In the genomic region with DNA sequence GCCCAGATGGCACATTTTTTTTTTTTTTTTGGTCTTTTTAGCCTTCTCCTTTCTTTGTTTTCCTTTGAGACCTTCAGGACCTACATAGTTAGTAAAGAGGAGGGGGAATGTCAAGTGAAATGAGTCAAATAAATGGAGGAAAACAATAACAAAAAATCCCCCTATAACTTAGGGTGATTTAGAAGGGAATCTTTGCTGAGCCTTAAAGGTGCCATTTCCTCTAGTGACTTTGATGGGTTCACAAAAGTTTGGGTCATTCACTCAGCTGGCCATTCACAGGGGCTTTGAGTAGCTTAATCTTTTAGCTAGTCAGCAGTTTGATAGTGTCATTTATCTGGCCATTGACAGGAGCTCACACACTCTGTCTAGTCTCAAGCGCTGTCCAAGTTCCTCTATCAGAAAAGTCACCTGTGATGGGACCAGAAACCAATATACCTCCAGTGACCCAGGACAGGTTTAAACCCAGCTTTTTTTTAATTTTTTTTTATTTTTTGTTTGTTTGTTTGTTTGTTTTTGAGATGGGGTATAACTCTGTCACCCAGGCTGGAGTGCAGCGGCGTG, we compare ENCODE assay signal across 13 cellular contexts.
A peak's percentile ranks its signal among the peaks of the same experiment; 100 is the strongest.
DNase-seq lines count a peak whose midpoint lies in the region; ATAC-seq lines count a peak whose summit lies in the region.
"Had no signal": no experiment of that assay in that cellular context is flagged by ENCODE, and none has a peak within 500 bp of the region (broad histone marks: within the 10 kb centered on the region; RNA-seq: fewer than 3 reads in every experiment).

No MANE protein-coding gene starts in this region.

- H3K9me3 Mint-ChIP-seq in stimulated activated naive CD8-positive, alpha-beta T cell treated with anti-CD3 and anti-CD28 coated beads, Interleukin-15, Interleukin-2, amounts not matched to agents 100 ng/mL and 50 ng/mL, for 24 hours = no peaks in the 10 kb centered on the region
- H3K9me3 Mint-ChIP-seq in dendritic cell treated with granulocyte-macrophage colony-stimulating factor and Interleukin-4, amounts not matched to agents 40 ng/mL and 50 ng/mL, for 4 days = peaks cover 8% of the 10 kb centered on the region
- H3K9me3 Mint-ChIP-seq in activated T-helper 2 cell treated with anti-CD3 and anti-CD28 coated beads, Interferon-gamma antibody, Interleukin-2, Interleukin-4, amounts not matched to agents 10 μg/mL and 5 μg/mL and 100 μg/mL, durations not matched to agents 14 hours and 24 hours and 36 hours = peaks cover 13% of the 10 kb centered on the region

- H3K4me1 Mint-ChIP-seq in stimulated activated naive CD8-positive, alpha-beta T cell treated with anti-CD3 and anti-CD28 coated beads, Interleukin-15, Interleukin-2, amounts not matched to agents 100 ng/mL and 50 ng/mL, for 24 hours (ENCODE audit: low read depth) = peaks cover 48% of the 10 kb centered on the region
- H3K4me1 Mint-ChIP-seq in dendritic cell treated with granulocyte-macrophage colony-stimulating factor and Interleukin-4, amounts not matched to agents 40 ng/mL and 50 ng/mL, for 4 days (ENCODE audit: low read depth) = peaks cover 61% of the 10 kb centered on the region
- peaks cover 71% of the 10 kb centered on the region for H3K4me1 Mint-ChIP-seq in activated T-helper 2 cell treated with anti-CD3 and anti-CD28 coated beads, Interferon-gamma antibody, Interleukin-2, Interleukin-4, amounts not matched to agents 10 μg/mL and 5 μg/mL and 100 μg/mL, durations not matched to agents 14 hours and 24 hours and 36 hours (ENCODE audit: low read depth)

- intact Hi-C loops in dendritic cell treated with granulocyte-macrophage colony-stimulating factor and Interleukin-4, amounts not matched to agents 40 ng/mL and 50 ng/mL, for 4 days (cut with micrococcal nuclease) = no loop called here
- intact Hi-C loops in activated T-helper 2 cell treated with anti-CD3 and anti-CD28 coated beads, Interferon-gamma antibody, Interleukin-2, Interleukin-4, amounts not matched to agents 10 μg/mL and 5 μg/mL and 100 μg/mL, durations not matched to agents 14 hours and 24 hours and 36 hours (cut with micrococcal nuclease) = loop anchor here (1.0 to 5.0 kb wide), 8 partner anchors 15 to 378 kb away; no protein-coding TSS in a partner anchor

- H3K27ac Mint-ChIP-seq in stimulated activated naive CD8-positive, alpha-beta T cell treated with anti-CD3 and anti-CD28 coated beads, Interleukin-15, Interleukin-2, amounts not matched to agents 100 ng/mL and 50 ng/mL, for 24 hours = peak overlapping the region; percentile 53
- H3K27ac Mint-ChIP-seq in dendritic cell treated with granulocyte-macrophage colony-stimulating factor and Interleukin-4, amounts not matched to agents 40 ng/mL and 50 ng/mL, for 4 days = peak overlapping the region; percentile 81
- no peak overlapping the region for H3K27ac Mint-ChIP-seq in activated T-helper 2 cell treated with anti-CD3 and anti-CD28 coated beads, Interferon-gamma antibody, Interleukin-2, Interleukin-4, amounts not matched to agents 10 μg/mL and 5 μg/mL and 100 μg/mL, durations not matched to agents 14 hours and 24 hours and 36 hours
- H3K27ac Mint-ChIP-seq: naive B cell had no signal

- H3K27me3 Mint-ChIP-seq in stimulated activated naive CD8-positive, alpha-beta T cell treated with anti-CD3 and anti-CD28 coated beads, Interleukin-15, Interleukin-2, amounts not matched to agents 100 ng/mL and 50 ng/mL, for 24 hours = peaks cover 12% of the 10 kb centered on the region
- no peaks in the 10 kb centered on the region for H3K27me3 Mint-ChIP-seq in dendritic cell treated with granulocyte-macrophage colony-stimulating factor and Interleukin-4, amounts not matched to agents 40 ng/mL and 50 ng/mL, for 4 days
- H3K27me3 Mint-ChIP-seq in activated T-helper 2 cell treated with anti-CD3 and anti-CD28 coated beads, Interferon-gamma antibody, Interleukin-2, Interleukin-4, amounts not matched to agents 10 μg/mL and 5 μg/mL and 100 μg/mL, durations not matched to agents 14 hours and 24 hours and 36 hours (ENCODE audit: low read depth) = no peaks in the 10 kb centered on the region

- no peak for DNase-seq in stimulated activated naive CD8-positive, alpha-beta T cell treated with anti-CD3 and anti-CD28 coated beads, Interleukin-15, Interleukin-2, amounts not matched to agents 100 U/mL and 50 U/mL, for 24 hours
- peak; percentile 25 for DNase-seq in RPMI8226
- no peak for DNase-seq in activated T-helper 2 cell treated with anti-CD3 and anti-CD28 coated beads, Interferon-gamma antibody, Interleukin-2, Interleukin-4, amounts not matched to agents 10 μg/mL and 5 μg/mL and 100 μg/mL, durations not matched to agents 14 hours and 24 hours and 36 hours (ENCODE audit: low spot score)
- DNase-seq in NCI-H524 treated with DMSO at 0.1 percent for 48 hours (lab: John Stamatoyannopoulos, UW) = no peak
- DNase-seq: BE2C, naive B cell, NCI-H1417 treated with DMSO at 0.1 percent for 48 hours, NCI-H510A, T-helper 9 cell had no signal

- no peaks in the 10 kb centered on the region for H3K36me3 Mint-ChIP-seq in stimulated activated naive CD8-positive, alpha-beta T cell treated with anti-CD3 and anti-CD28 coated beads, Interleukin-15, Interleukin-2, amounts not matched to agents 100 ng/mL and 50 ng/mL, for 24 hours (ENCODE audit: low read depth)
- H3K36me3 Mint-ChIP-seq in dendritic cell treated with granulocyte-macrophage colony-stimulating factor and Interleukin-4, amounts not matched to agents 40 ng/mL and 50 ng/mL, for 4 days (ENCODE audit: low read depth) = no peaks in the 10 kb centered on the region
- H3K36me3 Mint-ChIP-seq in activated T-helper 2 cell treated with anti-CD3 and anti-CD28 coated beads, Interferon-gamma antibody, Interleukin-2, Interleukin-4, amounts not matched to agents 10 μg/mL and 5 μg/mL and 100 μg/mL, durations not matched to agents 14 hours and 24 hours and 36 hours (ENCODE audit: low read depth) = peaks cover 16% of the 10 kb centered on the region
- H3K36me3 Mint-ChIP-seq: naive B cell had no signal

- no peak overlapping the region for H3K4me3 Mint-ChIP-seq in stimulated activated naive CD8-positive, alpha-beta T cell treated with anti-CD3 and anti-CD28 coated beads, Interleukin-15, Interleukin-2, amounts not matched to agents 100 ng/mL and 50 ng/mL, for 24 hours
- H3K4me3 Mint-ChIP-seq in dendritic cell treated with granulocyte-macrophage colony-stimulating factor and Interleukin-4, amounts not matched to agents 40 ng/mL and 50 ng/mL, for 4 days = no peak overlapping the region
- no peak overlapping the region for H3K4me3 Mint-ChIP-seq in activated T-helper 2 cell treated with anti-CD3 and anti-CD28 coated beads, Interferon-gamma antibody, Interleukin-2, Interleukin-4, amounts not matched to agents 10 μg/mL and 5 μg/mL and 100 μg/mL, durations not matched to agents 14 hours and 24 hours and 36 hours (ENCODE audit: low read depth)
- H3K4me3 Mint-ChIP-seq: naive B cell had no signal

- no peak for ATAC-seq in stimulated activated naive CD8-positive, alpha-beta T cell treated with anti-CD3 and anti-CD28 coated beads, Interleukin-15, Interleukin-2, amounts not matched to agents 100 U/mL and 50 U/mL, for 24 hours
- no peak for ATAC-seq in GM21423 (IDR thresholded peaks at IDR 0.05; ENCODE audit: unreplicated experiment)
- ATAC-seq in HG03097 (IDR thresholded peaks at IDR 0.05; ENCODE audit: low FRiP score, unreplicated experiment) = no peak
